9 cellular contexts compared by ENCODE assay signal in the genomic region with DNA sequence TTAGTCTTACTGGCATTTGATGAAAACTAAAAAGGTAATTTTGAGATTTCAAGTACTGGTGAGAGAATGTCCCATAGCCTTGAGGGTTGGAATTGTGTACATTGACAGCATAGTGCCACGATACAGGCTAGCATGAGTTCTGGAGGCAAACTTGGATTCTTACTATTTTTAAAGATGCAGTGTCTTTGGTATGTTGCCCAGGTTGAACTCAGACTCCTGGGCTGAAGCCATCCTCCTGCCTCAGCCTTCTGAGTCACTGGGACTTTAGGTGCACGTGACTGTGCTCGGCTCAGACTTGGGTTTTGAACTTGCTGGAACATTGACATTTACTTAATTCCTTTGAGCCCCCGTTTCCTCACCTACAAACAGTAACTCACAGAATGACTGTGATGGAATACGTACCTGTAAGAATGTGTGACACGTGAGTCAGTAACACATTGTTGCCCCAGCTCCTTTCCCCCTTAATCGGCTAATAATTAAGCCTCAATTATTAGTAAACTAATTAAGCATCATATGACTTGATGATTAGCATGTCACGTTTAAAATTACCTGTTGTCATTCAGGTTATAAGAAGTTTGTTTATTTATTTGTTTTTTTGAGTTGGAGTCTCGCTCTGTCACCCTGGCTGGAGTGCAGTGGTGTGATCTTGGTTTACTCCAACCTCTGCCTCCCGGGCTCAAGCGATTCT. TPM values are rescaled to one million over a fixed set of nuclear protein-coding genes. Genes with fewer than 3 reads are reported as not detected.
DNase-seq lines count a peak whose midpoint lies in the region; ATAC-seq, FAIRE-seq and TF ChIP-seq lines count a peak whose summit lies in the region.
"Had no signal": no experiment of that assay in that cellular context is flagged by ENCODE, and none has a peak within 500 bp of the region (broad histone marks: within the 10 kb centered on the region; RNA-seq: fewer than 3 reads in every experiment).

No MANE protein-coding gene starts in this region.

- peaks cover 81% of the 10 kb centered on the region for H3K4me1 ChIP-seq in BLaER1
- H3K4me1 ChIP-seq in ovary (ENCODE audit: insufficient read depth): peaks cover 17% of the 10 kb centered on the region

- DNase-seq in RCC 7860 (ENCODE audit: low spot score) (peak; percentile 78), epithelial cell of esophagus (ENCODE audit: low read depth) (peak; percentile 90), ovary (peak in 4 of 5 donors; percentile 35 to 67 (median 42)), NCI-H524 treated with DMSO at 0.1 percent for 48 hours (lab: John Stamatoyannopoulos, UW) (no peak)
- DNase-seq: NCI-H69 had no signal

- intact Hi-C loops in ovary (cut with DNase I): no loop called here

- H3K9me3 ChIP-seq in BLaER1: no peaks in the 10 kb centered on the region
- H3K9me3 ChIP-seq in ovary: no peaks in the 10 kb centered on the region

- H3K36me3 ChIP-seq in BLaER1 (peaks cover 51% of the 10 kb centered on the region), ovary (no peaks in the 10 kb centered on the region)

- peaks cover 100% of the 10 kb centered on the region for H4K20me1 ChIP-seq in BLaER1

- FAIRE-seq in RCC 7860 (lab: Jason Lieb, UNC): peak; percentile 85

- no peak for TF ChIP-seq EP300 in ovary (IDR thresholded peaks at IDR 0.05)

- TF ChIP-seq CTCF in epithelial cell of esophagus (IDR thresholded peaks at IDR 0.05; ENCODE audit: insufficient read depth, low read depth, low read length, missing control alignments): no peak
- no peak for TF ChIP-seq CTCF in ovary (IDR thresholded peaks at IDR 0.05)

- WGBS in ovary, 3 donors: 66 to 68% (median 66%) methylated on average over 11 of the region's 11 CpGs

- peak overlapping the region; percentile 58 for H3K4me2 ChIP-seq in BLaER1

- H3K9ac ChIP-seq in BLaER1: no peak overlapping the region

- H3K4me3 ChIP-seq in BLaER1 (no peak overlapping the region), epithelial cell of esophagus (ENCODE audit: low read length) (no peak overlapping the region), ovary (peak overlapping the region; percentile 7)

- H3K27ac ChIP-seq in BLaER1: no peak overlapping the region
- no peak overlapping the region for H3K27ac ChIP-seq in ovary

- ATAC-seq in HG03520 (IDR thresholded peaks at IDR 0.05; ENCODE audit: unreplicated experiment) (no peak), HG02642 (IDR thresholded peaks at IDR 0.05; ENCODE audit: poor library complexity, unreplicated experiment) (no peak), HG03439 (IDR thresholded peaks at IDR 0.05; ENCODE audit: unreplicated experiment) (no peak)

- no peak for TF ChIP-seq POLR2A in ovary (IDR thresholded peaks at IDR 0.05)

- H3K27me3 ChIP-seq in BLaER1 (no peaks in the 10 kb centered on the region), ovary (no peaks in the 10 kb centered on the region)

RNA-seq across cellular contexts. Expression of gene DNAJB6, which starts 10.6 kb away (rescaled TPM):
- total RNA-seq in ovary: 100 to 1,000 TPM in 2 of 7 donors, 10 to 100 TPM in 5; 79.0 to 106 (median 86.7) TPM
- 100 to 1,000 TPM; 106 to 154 TPM for polyA plus RNA-seq in ovary
